20 cellular contexts compared by ENCODE assay signal in the genomic region with DNA sequence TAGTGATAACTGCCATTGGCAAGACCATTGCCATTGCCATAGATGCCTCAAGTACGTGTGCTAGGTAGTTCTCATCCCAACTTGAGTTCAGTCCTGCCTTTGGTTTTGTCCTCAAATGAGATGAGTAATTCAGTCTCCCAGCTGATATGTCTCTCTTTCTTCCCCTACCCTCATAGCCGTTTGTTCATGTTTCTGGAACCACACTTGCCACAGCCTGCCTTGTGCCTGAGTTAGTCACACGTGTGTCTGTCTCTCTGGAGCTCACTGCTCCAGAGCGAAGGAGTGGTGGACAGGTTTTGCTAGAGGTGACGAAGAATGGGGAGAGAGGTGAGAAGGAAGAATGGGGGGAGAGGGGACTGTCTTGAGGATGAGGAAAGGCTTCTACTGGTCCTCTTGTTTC.
"Had no signal": no experiment of that assay in that cellular context is flagged by ENCODE, and none has a peak within 500 bp of the region (broad histone marks: within the 10 kb centered on the region; RNA-seq: fewer than 3 reads in every experiment).

No MANE protein-coding gene starts in this region.

- H3K36me3 ChIP-seq: left lung, ovary, prostate gland, thyroid gland had no signal

- H3K4me1 Mint-ChIP-seq: mesothelial cell of epicardium, natural killer cell had no signal

- H3K27me3 ChIP-seq: left lung, ovary, thyroid gland had no signal

- H3K4me3 Mint-ChIP-seq: activated naive CD4-positive, alpha-beta T cell treated with anti-CD3 and anti-CD28 coated beads, Interleukin-2, amount 10 ng/mL, durations not matched to agents 7 days and 5 days; brain; effector memory CD8-positive, alpha-beta T cell; mesothelial cell of epicardium; natural killer cell; WTC11 had no signal

- H3K27ac Mint-ChIP-seq: activated naive CD4-positive, alpha-beta T cell treated with anti-CD3 and anti-CD28 coated beads, Interleukin-2, amount 10 ng/mL, durations not matched to agents 7 days and 5 days; brain; effector memory CD8-positive, alpha-beta T cell; mesothelial cell of epicardium; natural killer cell; WTC11 had no signal

- H3K9me3 Mint-ChIP-seq: activated naive CD4-positive, alpha-beta T cell treated with anti-CD3 and anti-CD28 coated beads, Interleukin-2, amount 10 ng/mL, durations not matched to agents 7 days and 5 days; brain; effector memory CD8-positive, alpha-beta T cell; mesothelial cell of epicardium; natural killer cell had no signal

- DNase-seq: activated CD4-positive, alpha-beta T cell treated with anti-CD3 and anti-CD28 coated beads, Interleukin-2, amount 50 U/mL, for 48 hours; activated effector memory CD4-positive, alpha-beta T cell treated with Interleukin-2 at 50 U/mL for 16 hours; activated naive CD4-positive, alpha-beta T cell treated with anti-CD3 and anti-CD28 coated beads, Interleukin-2, amount 10 ng/mL, durations not matched to agents 7 days and 5 days; activated T-cell treated with anti-CD3 and anti-CD28 coated beads, Interleukin-2, amount 50 U/mL, for 48 hours; anterior cingulate cortex; central memory CD4-positive, alpha-beta T cell; effector memory CD8-positive, alpha-beta T cell; kidney glomerular epithelial cell; left lung; natural killer cell; ovary; stimulated activated CD4-positive, alpha-beta T cell treated with anti-CD3 and anti-CD28 coated beads, Interleukin-4, amount 100 ng/mL, for 24 hours; stimulated activated naive CD4-positive, alpha-beta T cell treated with Interleukin-2 at 50 U/mL for 16 hours; T1000; thyroid gland had no signal

- H3K36me3 Mint-ChIP-seq: activated naive CD4-positive, alpha-beta T cell treated with anti-CD3 and anti-CD28 coated beads, Interleukin-2, amount 10 ng/mL, durations not matched to agents 7 days and 5 days; brain; mesothelial cell of epicardium; natural killer cell; WTC11 had no signal

- H3K27ac ChIP-seq: left lung, ovary, prostate gland, thyroid gland had no signal

- H3K4me3 ChIP-seq: left lung, lung, ovary, prostate gland, thyroid gland had no signal

- H3K9me3 ChIP-seq: left lung, ovary, prostate gland, thyroid gland had no signal

- H3K4me1 ChIP-seq: left lung, prostate gland, thyroid gland had no signal

- ATAC-seq: effector memory CD8-positive, alpha-beta T cell; left lung; natural killer cell; WTC11 had no signal
